Comparison of ENCODE assay signal across 1 cellular context in the genomic region with DNA sequence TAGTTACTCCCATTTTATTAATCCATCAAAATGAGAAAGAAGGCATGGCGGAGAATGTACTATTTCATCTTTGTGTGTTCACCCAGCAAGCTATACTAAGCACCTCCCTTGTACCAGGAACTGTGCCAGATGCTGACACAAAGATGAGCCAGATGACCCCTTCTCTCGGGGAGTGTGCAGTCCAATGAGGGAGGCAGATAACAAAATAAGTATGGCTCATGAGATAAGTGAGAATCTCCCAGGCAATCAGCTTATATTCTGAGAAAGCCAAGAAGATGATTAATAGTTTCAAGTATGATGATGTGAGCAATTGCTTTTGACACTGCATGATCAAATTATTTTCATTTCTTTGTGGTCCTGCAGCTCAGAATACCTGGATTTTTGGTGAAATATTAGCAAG.
TF ChIP-seq lines count a peak whose summit lies in the region.

No MANE protein-coding gene starts in this region.

TF ChIP-seq in K562, 482 proteins besides CTCF, POLR2A, EP300 and RAD21 (continued from another document):
- TF ChIP-seq, protein P1, sequence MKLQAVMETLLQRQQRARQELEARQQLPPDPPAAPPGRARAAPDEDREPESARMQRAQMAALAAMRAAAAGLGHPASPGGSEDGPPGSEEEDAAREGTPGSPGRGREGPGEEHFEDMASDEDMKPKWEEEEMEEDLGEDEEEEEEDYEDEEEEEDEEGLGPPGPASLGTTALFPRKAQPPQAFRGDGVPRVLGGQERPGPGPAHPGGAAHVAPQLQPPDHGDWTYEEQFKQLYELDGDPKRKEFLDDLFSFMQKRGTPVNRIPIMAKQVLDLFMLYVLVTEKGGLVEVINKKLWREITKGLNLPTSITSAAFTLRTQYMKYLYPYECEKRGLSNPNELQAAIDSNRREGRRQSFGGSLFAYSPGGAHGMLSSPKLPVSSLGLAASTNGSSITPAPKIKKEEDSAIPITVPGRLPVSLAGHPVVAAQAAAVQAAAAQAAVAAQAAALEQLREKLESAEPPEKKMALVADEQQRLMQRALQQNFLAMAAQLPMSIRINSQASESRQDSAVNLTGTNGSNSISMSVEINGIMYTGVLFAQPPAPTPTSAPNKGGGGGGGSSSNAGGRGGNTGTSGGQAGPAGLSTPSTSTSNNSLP (IDR thresholded peaks at IDR 0.05; ENCODE audit: borderline replicate concordance, low read depth, low read length), result 0 out of 2 replicates have a peak, but pooled peaks have one; percentile 48
- TF ChIP-seq CBFA2T2 (conservative IDR thresholded peaks at IDR 0.05) (peak; percentile 84), MTA1 (IDR thresholded peaks at IDR 0.05; ENCODE audit: borderline replicate concordance) (no peak), ZEB2 (IDR thresholded peaks at IDR 0.05) (0 out of 2 replicates have a peak, but pooled peaks have one; percentile 38), NCOR1 (IDR thresholded peaks at IDR 0.05) (peak; percentile 77), MTA2 (IDR thresholded peaks at IDR 0.05; ENCODE audit: low read depth) (peak; percentile 76), CTBP1 (IDR thresholded peaks at IDR 0.05; ENCODE audit: borderline replicate concordance) (peak; percentile 96), JUND (IDR thresholded peaks at IDR 0.05; ENCODE audit: borderline replicate concordance, low read depth, low read length) (peak; percentile 70; the same call in 1 of the 2 replicates), JUND (tag; IDR thresholded peaks at IDR 0.05; ENCODE audit: borderline replicate concordance, low read depth, low read length) (peak; percentile 65; the same call in 1 of the 3 replicates), KLF16 (IDR thresholded peaks at IDR 0.05) (peak; percentile 83; the same call in 1 of the 2 replicates), TAL1 (IDR thresholded peaks at IDR 0.05) (peak; percentile 85), OTX1 (CRISPR knock-in tag; IDR thresholded peaks at IDR 0.05) (no peak), CCNT2 (IDR thresholded peaks at IDR 0.05; ENCODE audit: borderline replicate concordance, extremely low read depth, insufficient read length, low read depth, low read length) (peak; percentile 47), HDAC3 (IDR thresholded peaks at IDR 0.05; ENCODE audit: borderline replicate concordance, partially characterized antibody) (peak; percentile 33), SMARCE1 (IDR thresholded peaks at IDR 0.05) (peak; percentile 74; the same call in 1 of the 2 replicates)
- TF ChIP-seq, protein P2, sequence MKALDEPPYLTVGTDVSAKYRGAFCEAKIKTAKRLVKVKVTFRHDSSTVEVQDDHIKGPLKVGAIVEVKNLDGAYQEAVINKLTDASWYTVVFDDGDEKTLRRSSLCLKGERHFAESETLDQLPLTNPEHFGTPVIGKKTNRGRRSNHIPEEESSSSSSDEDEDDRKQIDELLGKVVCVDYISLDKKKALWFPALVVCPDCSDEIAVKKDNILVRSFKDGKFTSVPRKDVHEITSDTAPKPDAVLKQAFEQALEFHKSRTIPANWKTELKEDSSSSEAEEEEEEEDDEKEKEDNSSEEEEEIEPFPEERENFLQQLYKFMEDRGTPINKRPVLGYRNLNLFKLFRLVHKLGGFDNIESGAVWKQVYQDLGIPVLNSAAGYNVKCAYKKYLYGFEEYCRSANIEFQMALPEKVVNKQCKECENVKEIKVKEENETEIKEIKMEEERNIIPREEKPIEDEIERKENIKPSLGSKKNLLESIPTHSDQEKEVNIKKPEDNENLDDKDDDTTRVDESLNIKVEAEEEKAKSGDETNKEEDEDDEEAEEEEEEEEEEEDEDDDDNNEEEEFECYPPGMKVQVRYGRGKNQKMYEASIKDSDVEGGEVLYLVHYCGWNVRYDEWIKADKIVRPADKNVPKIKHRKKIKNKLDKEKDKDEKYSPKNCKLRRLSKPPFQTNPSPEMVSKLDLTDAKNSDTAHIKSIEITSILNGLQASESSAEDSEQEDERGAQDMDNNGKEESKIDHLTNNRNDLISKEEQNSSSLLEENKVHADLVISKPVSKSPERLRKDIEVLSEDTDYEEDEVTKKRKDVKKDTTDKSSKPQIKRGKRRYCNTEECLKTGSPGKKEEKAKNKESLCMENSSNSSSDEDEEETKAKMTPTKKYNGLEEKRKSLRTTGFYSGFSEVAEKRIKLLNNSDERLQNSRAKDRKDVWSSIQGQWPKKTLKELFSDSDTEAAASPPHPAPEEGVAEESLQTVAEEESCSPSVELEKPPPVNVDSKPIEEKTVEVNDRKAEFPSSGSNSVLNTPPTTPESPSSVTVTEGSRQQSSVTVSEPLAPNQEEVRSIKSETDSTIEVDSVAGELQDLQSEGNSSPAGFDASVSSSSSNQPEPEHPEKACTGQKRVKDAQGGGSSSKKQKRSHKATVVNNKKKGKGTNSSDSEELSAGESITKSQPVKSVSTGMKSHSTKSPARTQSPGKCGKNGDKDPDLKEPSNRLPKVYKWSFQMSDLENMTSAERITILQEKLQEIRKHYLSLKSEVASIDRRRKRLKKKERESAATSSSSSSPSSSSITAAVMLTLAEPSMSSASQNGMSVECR (CRISPR knock-in tag; IDR thresholded peaks at IDR 0.05), result no peak
- TF ChIP-seq, protein P3, sequence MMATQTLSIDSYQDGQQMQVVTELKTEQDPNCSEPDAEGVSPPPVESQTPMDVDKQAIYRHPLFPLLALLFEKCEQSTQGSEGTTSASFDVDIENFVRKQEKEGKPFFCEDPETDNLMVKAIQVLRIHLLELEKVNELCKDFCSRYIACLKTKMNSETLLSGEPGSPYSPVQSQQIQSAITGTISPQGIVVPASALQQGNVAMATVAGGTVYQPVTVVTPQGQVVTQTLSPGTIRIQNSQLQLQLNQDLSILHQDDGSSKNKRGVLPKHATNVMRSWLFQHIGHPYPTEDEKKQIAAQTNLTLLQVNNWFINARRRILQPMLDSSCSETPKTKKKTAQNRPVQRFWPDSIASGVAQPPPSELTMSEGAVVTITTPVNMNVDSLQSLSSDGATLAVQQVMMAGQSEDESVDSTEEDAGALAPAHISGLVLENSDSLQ (IDR thresholded peaks at IDR 0.05), result peak; percentile 77
- TF ChIP-seq, protein P4, sequence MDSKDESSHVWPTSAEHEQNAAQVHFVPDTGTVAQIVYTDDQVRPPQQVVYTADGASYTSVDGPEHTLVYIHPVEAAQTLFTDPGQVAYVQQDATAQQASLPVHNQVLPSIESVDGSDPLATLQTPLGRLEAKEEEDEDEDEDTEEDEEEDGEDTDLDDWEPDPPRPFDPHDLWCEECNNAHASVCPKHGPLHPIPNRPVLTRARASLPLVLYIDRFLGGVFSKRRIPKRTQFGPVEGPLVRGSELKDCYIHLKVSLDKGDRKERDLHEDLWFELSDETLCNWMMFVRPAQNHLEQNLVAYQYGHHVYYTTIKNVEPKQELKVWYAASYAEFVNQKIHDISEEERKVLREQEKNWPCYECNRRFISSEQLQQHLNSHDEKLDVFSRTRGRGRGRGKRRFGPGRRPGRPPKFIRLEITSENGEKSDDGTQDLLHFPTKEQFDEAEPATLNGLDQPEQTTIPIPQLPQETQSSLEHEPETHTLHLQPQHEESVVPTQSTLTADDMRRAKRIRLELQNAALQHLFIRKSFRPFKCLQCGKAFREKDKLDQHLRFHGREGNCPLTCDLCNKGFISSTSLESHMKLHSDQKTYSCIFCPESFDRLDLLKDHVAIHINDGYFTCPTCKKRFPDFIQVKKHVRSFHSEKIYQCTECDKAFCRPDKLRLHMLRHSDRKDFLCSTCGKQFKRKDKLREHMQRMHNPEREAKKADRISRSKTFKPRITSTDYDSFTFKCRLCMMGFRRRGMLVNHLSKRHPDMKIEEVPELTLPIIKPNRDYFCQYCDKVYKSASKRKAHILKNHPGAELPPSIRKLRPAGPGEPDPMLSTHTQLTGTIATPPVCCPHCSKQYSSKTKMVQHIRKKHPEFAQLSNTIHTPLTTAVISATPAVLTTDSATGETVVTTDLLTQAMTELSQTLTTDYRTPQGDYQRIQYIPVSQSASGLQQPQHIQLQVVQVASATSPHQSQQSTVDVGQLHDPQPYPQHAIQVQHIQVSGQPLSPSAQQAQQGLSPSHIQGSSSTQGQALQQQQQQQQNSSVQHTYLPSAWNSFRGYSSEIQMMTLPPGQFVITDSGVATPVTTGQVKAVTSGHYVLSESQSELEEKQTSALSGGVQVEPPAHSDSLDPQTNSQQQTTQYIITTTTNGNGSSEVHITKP (IDR thresholded peaks at IDR 0.05; ENCODE audit: partially characterized antibody), result peak; percentile 12
